7 cellular contexts compared by ENCODE assay signal in genomic region chr5:65076251-65076869, GRCh38.
DNase-seq lines count a peak whose midpoint lies in the region; ATAC-seq and TF ChIP-seq lines count a peak whose summit lies in the region.

No MANE protein-coding gene starts in this region.

- no peaks in the 10 kb centered on the region for H3K4me1 ChIP-seq in foreskin keratinocyte

- H3K27ac ChIP-seq in foreskin keratinocyte: no peak overlapping the region

- peak; percentile 73 for TF ChIP-seq CTCF in foreskin keratinocyte (conservative IDR thresholded peaks at IDR 0.05)

- no peaks in the 10 kb centered on the region for H3K27me3 ChIP-seq in foreskin keratinocyte

- POLR2A ChIA-PET in HEK293T (lab: Yijun Ruan, JAX): no interaction called here

- DNase-seq in HEK293T (ENCODE audit: extremely low spot score) (peak; percentile 59), NCI-H146 (lab: John Stamatoyannopoulos, UW) (peak; percentile 56), foreskin keratinocyte (peak in 1 of 2 donors; percentile 68), NCI-H526 treated with DMSO at 0.1 percent for 48 hours (lab: John Stamatoyannopoulos, UW) (no peak)
- DNase-seq in activated CD8-positive, alpha-beta memory T cell treated with anti-CD3 and anti-CD28 coated beads, Interleukin-2, amount 50 U/mL, for 24 hours (ENCODE audit: extremely low read depth): peak; percentile 17
- DNase-seq in stimulated activated CD4-positive, alpha-beta T cell treated with anti-CD3 and anti-CD28 coated beads, Interleukin-12 subunit alpha, Interleukin-12 subunit beta, amount 100 ng/mL, for 24 hours (ENCODE audit: low read depth in 2 of 2): peak; percentile 17 to 39

- CTCF ChIA-PET in HEK293T (lab: Yijun Ruan, JAX): no interaction called here

- ATAC-seq in GM18499 (IDR thresholded peaks at IDR 0.05; ENCODE audit: insufficient read depth, unreplicated experiment) (peak; percentile 50), foreskin keratinocyte (peak; percentile 88)

TF ChIP-seq in HEK293T, 16 proteins besides CTCF, POLR2A, EP300 and RAD21:
- no peak for TF ChIP-seq CTBP1 (IDR thresholded peaks at IDR 0.05; ENCODE audit: borderline replicate concordance)
- no peak for TF ChIP-seq SUZ12 (IDR thresholded peaks at IDR 0.05)
